Comparison of ENCODE assay signal across 22 cellular contexts in the genomic region with DNA sequence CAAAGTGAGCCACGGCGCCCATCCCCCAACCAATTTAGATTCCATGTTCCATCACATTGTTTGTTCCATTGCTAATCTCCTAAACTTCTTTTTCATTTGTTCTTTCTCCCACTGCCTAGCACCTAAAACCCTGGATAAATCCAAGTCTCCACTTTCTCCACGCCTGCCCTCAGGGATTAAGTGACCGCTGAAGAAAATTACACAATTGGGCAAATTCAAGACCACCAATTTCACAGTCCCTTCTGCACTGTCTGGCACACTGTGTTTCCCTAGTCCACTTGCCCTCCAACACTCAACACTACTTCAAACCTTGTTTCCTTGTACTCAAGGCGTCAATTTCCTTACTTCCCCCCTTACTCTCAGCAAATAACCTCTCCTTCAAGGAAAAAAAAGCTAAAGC. TPM values are rescaled to one million over a fixed set of nuclear protein-coding genes. Genes with fewer than 3 reads are reported as not detected.
DNase-seq lines count a peak whose midpoint lies in the region; ATAC-seq and TF ChIP-seq lines count a peak whose summit lies in the region.
"Had no signal": no experiment of that assay in that cellular context is flagged by ENCODE, and none has a peak within 500 bp of the region (broad histone marks: within the 10 kb centered on the region; RNA-seq: fewer than 3 reads in every experiment).

No MANE protein-coding gene starts in this region.

- peak overlapping the region; percentile 57 for H3K27ac ChIP-seq in SJCRH30
- H3K27ac ChIP-seq: A549; BLaER1 treated with 17β-estradiol and CSF1 and Interleukin-3, amounts not matched to agents 10 nM and 100 nM; GM23248 had no signal

- no peak overlapping the region for H3K4me3 ChIP-seq in SJCRH30
- no peak overlapping the region for H3K4me3 ChIP-seq in foreskin fibroblast (ENCODE audit: low read depth in 1 of 2, low read length in 2 of 2)
- H3K4me3 ChIP-seq: A549; BLaER1 treated with 17β-estradiol and CSF1 and Interleukin-3, amounts not matched to agents 10 nM and 100 nM; GM12878; GM23248 had no signal

- H3K36me3 ChIP-seq in SJCRH30 = no peaks in the 10 kb centered on the region
- H3K36me3 ChIP-seq: BE2C had no signal

- no peaks in the 10 kb centered on the region for H3K27me3 ChIP-seq in SJCRH30
- H3K27me3 ChIP-seq: BE2C; BLaER1 treated with 17β-estradiol and CSF1 and Interleukin-3, amounts not matched to agents 10 nM and 100 nM had no signal

- CTCF ChIA-PET in activated CD8-positive, alpha-beta T cell treated with anti-CD3 and anti-CD28 coated beads for 36 hours (lab: Charles Lee) = no interaction called here

- no peaks in the 10 kb centered on the region for H3K9me3 ChIP-seq in SJCRH30 (replicated peaks)
- H3K9me3 ChIP-seq: A549; BE2C; BLaER1 treated with 17β-estradiol and CSF1 and Interleukin-3, amounts not matched to agents 10 nM and 100 nM had no signal

- H3K4me1 Mint-ChIP-seq in activated naive CD8-positive, alpha-beta T cell treated with anti-CD3 and anti-CD28 coated beads, Interleukin-2, amount 10 ng/mL, durations not matched to agents 7 days and 5 days = peaks cover 15% of the 10 kb centered on the region
- peaks cover 16% of the 10 kb centered on the region for H3K4me1 Mint-ChIP-seq in activated naive CD8-positive, alpha-beta T cell treated with anti-CD3 and anti-CD28 coated beads for 36 hours
- H3K4me1 Mint-ChIP-seq in naive thymus-derived CD8-positive, alpha-beta T cell = peaks cover 17 to 36% (median 29%) of the 10 kb centered on the region in 4 donors
- peaks cover 21% of the 10 kb centered on the region for H3K4me1 Mint-ChIP-seq in activated CD8-positive, alpha-beta T cell treated with anti-CD3 and anti-CD28 coated beads for 36 hours (ENCODE audit: low read depth)

- peaks cover 3% of the 10 kb centered on the region for H3K36me3 Mint-ChIP-seq in activated naive CD8-positive, alpha-beta T cell treated with anti-CD3 and anti-CD28 coated beads, Interleukin-2, amount 10 ng/mL, durations not matched to agents 7 days and 5 days
- H3K36me3 Mint-ChIP-seq in activated naive CD8-positive, alpha-beta T cell treated with anti-CD3 and anti-CD28 coated beads for 36 hours = peaks cover 2% of the 10 kb centered on the region
- H3K36me3 Mint-ChIP-seq in naive thymus-derived CD8-positive, alpha-beta T cell = no peaks in the 10 kb centered on the region
- H3K36me3 Mint-ChIP-seq in activated CD8-positive, alpha-beta T cell treated with anti-CD3 and anti-CD28 coated beads for 36 hours (ENCODE audit: low read depth) = no peaks in the 10 kb centered on the region
- H3K36me3 Mint-ChIP-seq: CD14-positive monocyte had no signal

- DNase-seq in activated naive CD8-positive, alpha-beta T cell treated with anti-CD3 and anti-CD28 coated beads, Interleukin-2, amount 10 ng/mL, durations not matched to agents 7 days and 5 days = no peak
- no peak for DNase-seq in activated naive CD8-positive, alpha-beta T cell treated with anti-CD3 and anti-CD28 coated beads for 36 hours
- DNase-seq in SJCRH30 (peak; percentile 64 to 84), foreskin fibroblast (no peak)
- no peak for DNase-seq in naive thymus-derived CD8-positive, alpha-beta T cell
- no peak for DNase-seq in activated CD8-positive, alpha-beta T cell treated with anti-CD3 and anti-CD28 coated beads for 36 hours
- DNase-seq: 8988T; ACHN; AML-193; BE2C; CD4-positive, alpha-beta T cell; COR-L47; DMS153; DND-41; GDM1; GM23248; H7; HCEC 1CT had no signal

- peaks cover 13% of the 10 kb centered on the region; the same call in 1 of the 2 replicates for H3K4me1 ChIP-seq in SJCRH30
- H3K4me1 ChIP-seq: A549; BE2C; BLaER1 treated with 17β-estradiol and CSF1 and Interleukin-3, amounts not matched to agents 10 nM and 100 nM had no signal

- no peak for ATAC-seq in activated naive CD8-positive, alpha-beta T cell treated with anti-CD3 and anti-CD28 coated beads, Interleukin-2, amount 10 ng/mL, durations not matched to agents 7 days and 5 days (ENCODE audit: low read depth)
- ATAC-seq in naive thymus-derived CD8-positive, alpha-beta T cell = no peak
- no peak for ATAC-seq in activated CD8-positive, alpha-beta T cell treated with anti-CD3 and anti-CD28 coated beads for 36 hours
- ATAC-seq: A549, GM12878 had no signal

- no peak for TF ChIP-seq CTCF in foreskin fibroblast (IDR thresholded peaks at IDR 0.05; ENCODE audit: low read depth, low read length)
- no peak for TF ChIP-seq CTCF in activated CD8-positive, alpha-beta T cell treated with anti-CD3 and anti-CD28 coated beads for 36 hours (IDR thresholded peaks at IDR 0.05)

- H3K27me3 Mint-ChIP-seq in activated naive CD8-positive, alpha-beta T cell treated with anti-CD3 and anti-CD28 coated beads, Interleukin-2, amount 10 ng/mL, durations not matched to agents 7 days and 5 days = no peaks in the 10 kb centered on the region
- H3K27me3 Mint-ChIP-seq in activated naive CD8-positive, alpha-beta T cell treated with anti-CD3 and anti-CD28 coated beads for 36 hours = no peaks in the 10 kb centered on the region
- no peaks in the 10 kb centered on the region for H3K27me3 Mint-ChIP-seq in naive thymus-derived CD8-positive, alpha-beta T cell
- no peaks in the 10 kb centered on the region for H3K27me3 Mint-ChIP-seq in activated CD8-positive, alpha-beta T cell treated with anti-CD3 and anti-CD28 coated beads for 36 hours
- H3K27me3 Mint-ChIP-seq: CD4-positive, alpha-beta T cell had no signal

- no peak overlapping the region for H3K4me3 Mint-ChIP-seq in activated naive CD8-positive, alpha-beta T cell treated with anti-CD3 and anti-CD28 coated beads, Interleukin-2, amount 10 ng/mL, durations not matched to agents 7 days and 5 days
- no peak overlapping the region for H3K4me3 Mint-ChIP-seq in activated naive CD8-positive, alpha-beta T cell treated with anti-CD3 and anti-CD28 coated beads for 36 hours
- H3K4me3 Mint-ChIP-seq in naive thymus-derived CD8-positive, alpha-beta T cell = peak overlapping the region in 1 of 10 donors; percentile 24
- H3K4me3 Mint-ChIP-seq in activated CD8-positive, alpha-beta T cell treated with anti-CD3 and anti-CD28 coated beads for 36 hours = no peak overlapping the region
- H3K4me3 Mint-ChIP-seq: CD14-positive monocyte; CD4-positive, alpha-beta T cell had no signal

- peaks cover 1% of the 10 kb centered on the region for H3K9me3 Mint-ChIP-seq in activated naive CD8-positive, alpha-beta T cell treated with anti-CD3 and anti-CD28 coated beads, Interleukin-2, amount 10 ng/mL, durations not matched to agents 7 days and 5 days
- H3K9me3 Mint-ChIP-seq in activated naive CD8-positive, alpha-beta T cell treated with anti-CD3 and anti-CD28 coated beads for 36 hours = peaks cover 1% of the 10 kb centered on the region
- peaks cover 0 to 4% (median 0%) of the 10 kb centered on the region in 9 donors for H3K9me3 Mint-ChIP-seq in naive thymus-derived CD8-positive, alpha-beta T cell
- no peaks in the 10 kb centered on the region for H3K9me3 Mint-ChIP-seq in activated CD8-positive, alpha-beta T cell treated with anti-CD3 and anti-CD28 coated beads for 36 hours
- H3K9me3 Mint-ChIP-seq: CD4-positive, alpha-beta T cell had no signal

- intact Hi-C loops in activated CD8-positive, alpha-beta T cell treated with anti-CD3 and anti-CD28 coated beads for 36 hours (cut with micrococcal nuclease) = no loop called here

- POLR2A ChIA-PET in activated naive CD8-positive, alpha-beta T cell treated with anti-CD3 and anti-CD28 coated beads, Interleukin-2, amount 10 ng/mL, durations not matched to agents 7 days and 5 days (lab: Charles Lee) = no interaction called here
- POLR2A ChIA-PET in naive thymus-derived CD8-positive, alpha-beta T cell (lab: Charles Lee) = no interaction called here
- POLR2A ChIA-PET in activated CD8-positive, alpha-beta T cell treated with anti-CD3 and anti-CD28 coated beads for 36 hours (lab: Charles Lee) = no interaction called here

- peak overlapping the region; percentile 7 for H3K27ac Mint-ChIP-seq in activated naive CD8-positive, alpha-beta T cell treated with anti-CD3 and anti-CD28 coated beads, Interleukin-2, amount 10 ng/mL, durations not matched to agents 7 days and 5 days
- H3K27ac Mint-ChIP-seq in activated naive CD8-positive, alpha-beta T cell treated with anti-CD3 and anti-CD28 coated beads for 36 hours = no peak overlapping the region
- H3K27ac Mint-ChIP-seq in naive thymus-derived CD8-positive, alpha-beta T cell = peak overlapping the region in 7 of 10 donors; percentile 27 to 77 (median 61)
- no peak overlapping the region for H3K27ac Mint-ChIP-seq in activated CD8-positive, alpha-beta T cell treated with anti-CD3 and anti-CD28 coated beads for 36 hours
- H3K27ac Mint-ChIP-seq: CD14-positive monocyte; CD4-positive, alpha-beta T cell had no signal

RNA-seq across cellular contexts. Expression of a gene that starts 5.1 kb away (rescaled TPM):
- total RNA-seq in activated naive CD8-positive, alpha-beta T cell treated with anti-CD3 and anti-CD28 coated beads, Interleukin-2, amount 10 ng/mL, durations not matched to agents 7 days and 5 days = 100 to 1,000 TPM; 103 to 117 TPM
- 10 to 100 TPM; 70.6 to 81.8 TPM for total RNA-seq in activated naive CD8-positive, alpha-beta T cell treated with anti-CD3 and anti-CD28 coated beads for 36 hours
- total RNA-seq in SJCRH30 (2014; rRNA removed; shearing (Covaris generic)) = 106 and 129 TPM in 2 replicates
- 100 to 1,000 TPM; 142 TPM for total RNA-seq in naive thymus-derived CD8-positive, alpha-beta T cell
- polyA plus RNA-seq in naive thymus-derived CD8-positive, alpha-beta T cell = 100 to 1,000 TPM in 2 of 3 donors, 10 to 100 TPM in 1; 89.4 to 117 (median 110) TPM
- 100 to 1,000 TPM in 1 of 2 experiments, 10 to 100 TPM in 1; 90.5 to 105 TPM for total RNA-seq in activated CD8-positive, alpha-beta T cell treated with anti-CD3 and anti-CD28 coated beads for 36 hours

Comparison
In these comparisons a context has a peak if more than half of its experiments do, and no peak if none do; other contexts are left out.
1. H3K27ac Mint-ChIP-seq: peak in activated naive CD8-positive, alpha-beta T cell treated with anti-CD3 and anti-CD28 coated beads, Interleukin-2, amount 10 ng/mL, durations not matched to agents 7 days and 5 days (single experiment) and naive thymus-derived CD8-positive, alpha-beta T cell (7 of 10); none in activated naive CD8-positive, alpha-beta T cell treated with anti-CD3 and anti-CD28 coated beads for 36 hours (single experiment) and activated CD8-positive, alpha-beta T cell treated with anti-CD3 and anti-CD28 coated beads for 36 hours (single experiment).
2. DNase-seq: peak in SJCRH30 (2 of 2); none in activated naive CD8-positive, alpha-beta T cell treated with anti-CD3 and anti-CD28 coated beads, Interleukin-2, amount 10 ng/mL, durations not matched to agents 7 days and 5 days (single experiment), activated naive CD8-positive, alpha-beta T cell treated with anti-CD3 and anti-CD28 coated beads for 36 hours (single experiment), naive thymus-derived CD8-positive, alpha-beta T cell (0 of 10), foreskin fibroblast (0 of 2) and activated CD8-positive, alpha-beta T cell treated with anti-CD3 and anti-CD28 coated beads for 36 hours (single experiment).